In the genomic region with DNA sequence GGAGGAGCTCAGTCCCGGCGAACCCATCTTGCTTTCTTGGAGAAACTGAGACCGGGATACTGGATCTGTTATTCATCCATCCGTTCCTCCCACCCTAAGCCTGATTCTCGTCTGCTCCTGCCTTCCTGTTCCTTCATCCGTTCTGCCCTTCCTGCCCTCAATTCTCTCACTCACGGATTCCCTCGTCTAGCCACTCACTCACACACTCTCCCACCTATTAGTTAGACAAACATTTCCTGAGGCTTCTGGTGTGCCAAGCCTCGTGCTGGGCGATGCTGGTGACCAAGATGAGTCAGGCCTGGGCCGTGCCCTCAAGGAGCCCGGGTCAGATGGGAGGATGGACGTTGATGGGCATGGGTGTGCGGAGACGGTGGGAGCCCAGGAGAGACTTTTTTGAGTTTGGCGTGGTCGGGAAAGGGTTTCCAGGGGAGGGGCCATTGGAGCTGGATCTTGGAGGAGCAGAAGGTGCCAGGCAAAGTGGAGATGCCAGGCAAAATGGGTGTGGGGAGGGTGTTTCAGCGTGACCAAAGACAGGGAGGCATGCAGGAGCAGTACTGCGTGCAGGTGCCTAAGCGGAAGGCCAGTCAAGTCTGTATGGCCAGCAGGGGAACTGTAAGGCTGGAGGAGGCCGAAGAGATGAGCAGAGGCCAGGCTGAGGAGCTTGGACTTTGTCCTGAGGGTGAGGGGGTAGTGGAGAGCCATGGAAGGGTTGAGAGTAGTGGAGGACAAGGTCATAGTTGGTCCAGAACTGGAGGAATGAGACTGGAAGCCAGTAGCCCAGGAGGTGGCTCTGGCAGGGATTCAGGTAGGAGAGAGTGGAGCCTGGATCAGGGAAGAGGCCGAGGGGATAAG, we compare ENCODE assay signal across 1 cellular context.
TF ChIP-seq lines count a peak whose summit lies in the region.

No MANE protein-coding gene starts in this region.

TF ChIP-seq in K562, 482 proteins besides CTCF, POLR2A, EP300 and RAD21 (continues in another document):
- TF ChIP-seq NR3C1 (CRISPR knock-in tag; IDR thresholded peaks at IDR 0.05): no peak
- TF ChIP-seq SAFB2 (IDR thresholded peaks at IDR 0.05; ENCODE audit: borderline replicate concordance, low read depth, low read length, severe bottlenecking): no peak
- TF ChIP-seq RFX1 (IDR thresholded peaks at IDR 0.05): no peak
- TF ChIP-seq, protein P1, sequence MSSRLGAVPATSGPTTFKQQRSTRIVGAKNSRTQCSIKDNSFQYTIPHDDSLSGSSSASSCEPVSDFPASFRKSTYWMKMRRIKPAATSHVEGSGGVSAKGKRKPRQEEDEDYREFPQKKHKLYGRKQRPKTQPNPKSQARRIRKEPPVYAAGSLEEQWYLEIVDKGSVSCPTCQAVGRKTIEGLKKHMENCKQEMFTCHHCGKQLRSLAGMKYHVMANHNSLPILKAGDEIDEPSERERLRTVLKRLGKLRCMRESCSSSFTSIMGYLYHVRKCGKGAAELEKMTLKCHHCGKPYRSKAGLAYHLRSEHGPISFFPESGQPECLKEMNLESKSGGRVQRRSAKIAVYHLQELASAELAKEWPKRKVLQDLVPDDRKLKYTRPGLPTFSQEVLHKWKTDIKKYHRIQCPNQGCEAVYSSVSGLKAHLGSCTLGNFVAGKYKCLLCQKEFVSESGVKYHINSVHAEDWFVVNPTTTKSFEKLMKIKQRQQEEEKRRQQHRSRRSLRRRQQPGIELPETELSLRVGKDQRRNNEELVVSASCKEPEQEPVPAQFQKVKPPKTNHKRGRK (tag; IDR thresholded peaks at IDR 0.05): peak; percentile 60
- no peak for TF ChIP-seq KAT8 (IDR thresholded peaks at IDR 0.05; ENCODE audit: low read depth)
- TF ChIP-seq, protein P2, sequence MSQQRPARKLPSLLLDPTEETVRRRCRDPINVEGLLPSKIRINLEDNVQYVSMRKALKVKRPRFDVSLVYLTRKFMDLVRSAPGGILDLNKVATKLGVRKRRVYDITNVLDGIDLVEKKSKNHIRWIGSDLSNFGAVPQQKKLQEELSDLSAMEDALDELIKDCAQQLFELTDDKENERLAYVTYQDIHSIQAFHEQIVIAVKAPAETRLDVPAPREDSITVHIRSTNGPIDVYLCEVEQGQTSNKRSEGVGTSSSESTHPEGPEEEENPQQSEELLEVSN (IDR thresholded peaks at IDR 0.05; ENCODE audit: borderline replicate concordance in 1 of 2, extremely low read depth in 1 of 2, insufficient read depth in 1 of 2, insufficient read length in 1 of 2, low read depth in 1 of 2, low read length in 1 of 2, poor library complexity in 1 of 2, severe bottlenecking in 1 of 2): peak in 1 of 2 experiments; percentile 13
- TF ChIP-seq EZH2 (IDR thresholded peaks at IDR 0.05; ENCODE audit: borderline replicate concordance, low read depth, low read length): no peak
- TF ChIP-seq CBFA2T3 (IDR thresholded peaks at IDR 0.05): no peak
- TF ChIP-seq, protein P3, sequence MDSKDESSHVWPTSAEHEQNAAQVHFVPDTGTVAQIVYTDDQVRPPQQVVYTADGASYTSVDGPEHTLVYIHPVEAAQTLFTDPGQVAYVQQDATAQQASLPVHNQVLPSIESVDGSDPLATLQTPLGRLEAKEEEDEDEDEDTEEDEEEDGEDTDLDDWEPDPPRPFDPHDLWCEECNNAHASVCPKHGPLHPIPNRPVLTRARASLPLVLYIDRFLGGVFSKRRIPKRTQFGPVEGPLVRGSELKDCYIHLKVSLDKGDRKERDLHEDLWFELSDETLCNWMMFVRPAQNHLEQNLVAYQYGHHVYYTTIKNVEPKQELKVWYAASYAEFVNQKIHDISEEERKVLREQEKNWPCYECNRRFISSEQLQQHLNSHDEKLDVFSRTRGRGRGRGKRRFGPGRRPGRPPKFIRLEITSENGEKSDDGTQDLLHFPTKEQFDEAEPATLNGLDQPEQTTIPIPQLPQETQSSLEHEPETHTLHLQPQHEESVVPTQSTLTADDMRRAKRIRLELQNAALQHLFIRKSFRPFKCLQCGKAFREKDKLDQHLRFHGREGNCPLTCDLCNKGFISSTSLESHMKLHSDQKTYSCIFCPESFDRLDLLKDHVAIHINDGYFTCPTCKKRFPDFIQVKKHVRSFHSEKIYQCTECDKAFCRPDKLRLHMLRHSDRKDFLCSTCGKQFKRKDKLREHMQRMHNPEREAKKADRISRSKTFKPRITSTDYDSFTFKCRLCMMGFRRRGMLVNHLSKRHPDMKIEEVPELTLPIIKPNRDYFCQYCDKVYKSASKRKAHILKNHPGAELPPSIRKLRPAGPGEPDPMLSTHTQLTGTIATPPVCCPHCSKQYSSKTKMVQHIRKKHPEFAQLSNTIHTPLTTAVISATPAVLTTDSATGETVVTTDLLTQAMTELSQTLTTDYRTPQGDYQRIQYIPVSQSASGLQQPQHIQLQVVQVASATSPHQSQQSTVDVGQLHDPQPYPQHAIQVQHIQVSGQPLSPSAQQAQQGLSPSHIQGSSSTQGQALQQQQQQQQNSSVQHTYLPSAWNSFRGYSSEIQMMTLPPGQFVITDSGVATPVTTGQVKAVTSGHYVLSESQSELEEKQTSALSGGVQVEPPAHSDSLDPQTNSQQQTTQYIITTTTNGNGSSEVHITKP (IDR thresholded peaks at IDR 0.05; ENCODE audit: partially characterized antibody): no peak
- TF ChIP-seq HDGF (IDR thresholded peaks at IDR 0.05): no peak
- TF ChIP-seq PHF21A (IDR thresholded peaks at IDR 0.05; ENCODE audit: borderline replicate concordance, low read depth): no peak
- no peak for TF ChIP-seq BRD9 (IDR thresholded peaks at IDR 0.05; ENCODE audit: low read depth, partially characterized antibody)
- no peak for TF ChIP-seq MTA1 (IDR thresholded peaks at IDR 0.05; ENCODE audit: borderline replicate concordance)
- no peak for TF ChIP-seq ZNF232 (CRISPR knock-in tag; IDR thresholded peaks at IDR 0.05)
- TF ChIP-seq, protein P4, sequence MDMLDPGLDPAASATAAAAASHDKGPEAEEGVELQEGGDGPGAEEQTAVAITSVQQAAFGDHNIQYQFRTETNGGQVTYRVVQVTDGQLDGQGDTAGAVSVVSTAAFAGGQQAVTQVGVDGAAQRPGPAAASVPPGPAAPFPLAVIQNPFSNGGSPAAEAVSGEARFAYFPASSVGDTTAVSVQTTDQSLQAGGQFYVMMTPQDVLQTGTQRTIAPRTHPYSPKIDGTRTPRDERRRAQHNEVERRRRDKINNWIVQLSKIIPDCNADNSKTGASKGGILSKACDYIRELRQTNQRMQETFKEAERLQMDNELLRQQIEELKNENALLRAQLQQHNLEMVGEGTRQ (CRISPR knock-in tag; IDR thresholded peaks at IDR 0.05): no peak
- TF ChIP-seq TCF7L2 (IDR thresholded peaks at IDR 0.05; ENCODE audit: low read depth, low read length): no peak
- no peak for TF ChIP-seq ZNF121 (CRISPR knock-in tag; conservative IDR thresholded peaks at IDR 0.05)
- TF ChIP-seq HMG20A (CRISPR knock-in tag; conservative IDR thresholded peaks at IDR 0.05): no peak
- TF ChIP-seq, protein P5, sequence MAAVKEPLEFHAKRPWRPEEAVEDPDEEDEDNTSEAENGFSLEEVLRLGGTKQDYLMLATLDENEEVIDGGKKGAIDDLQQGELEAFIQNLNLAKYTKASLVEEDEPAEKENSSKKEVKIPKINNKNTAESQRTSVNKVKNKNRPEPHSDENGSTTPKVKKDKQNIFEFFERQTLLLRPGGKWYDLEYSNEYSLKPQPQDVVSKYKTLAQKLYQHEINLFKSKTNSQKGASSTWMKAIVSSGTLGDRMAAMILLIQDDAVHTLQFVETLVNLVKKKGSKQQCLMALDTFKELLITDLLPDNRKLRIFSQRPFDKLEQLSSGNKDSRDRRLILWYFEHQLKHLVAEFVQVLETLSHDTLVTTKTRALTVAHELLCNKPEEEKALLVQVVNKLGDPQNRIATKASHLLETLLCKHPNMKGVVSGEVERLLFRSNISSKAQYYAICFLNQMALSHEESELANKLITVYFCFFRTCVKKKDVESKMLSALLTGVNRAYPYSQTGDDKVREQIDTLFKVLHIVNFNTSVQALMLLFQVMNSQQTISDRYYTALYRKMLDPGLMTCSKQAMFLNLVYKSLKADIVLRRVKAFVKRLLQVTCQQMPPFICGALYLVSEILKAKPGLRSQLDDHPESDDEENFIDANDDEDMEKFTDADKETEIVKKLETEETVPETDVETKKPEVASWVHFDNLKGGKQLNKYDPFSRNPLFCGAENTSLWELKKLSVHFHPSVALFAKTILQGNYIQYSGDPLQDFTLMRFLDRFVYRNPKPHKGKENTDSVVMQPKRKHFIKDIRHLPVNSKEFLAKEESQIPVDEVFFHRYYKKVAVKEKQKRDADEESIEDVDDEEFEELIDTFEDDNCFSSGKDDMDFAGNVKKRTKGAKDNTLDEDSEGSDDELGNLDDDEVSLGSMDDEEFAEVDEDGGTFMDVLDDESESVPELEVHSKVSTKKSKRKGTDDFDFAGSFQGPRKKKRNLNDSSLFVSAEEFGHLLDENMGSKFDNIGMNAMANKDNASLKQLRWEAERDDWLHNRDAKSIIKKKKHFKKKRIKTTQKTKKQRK (IDR thresholded peaks at IDR 0.05; ENCODE audit: borderline replicate concordance, low read depth, low read length): no peak
- TF ChIP-seq KLF13 (tag; IDR thresholded peaks at IDR 0.05; ENCODE audit: borderline replicate concordance, low read depth): no peak
- no peak for TF ChIP-seq STAG1 (CRISPR knock-in tag; IDR thresholded peaks at IDR 0.05; ENCODE audit: borderline replicate concordance)
- TF ChIP-seq RHOXF2B (CRISPR knock-in tag; conservative IDR thresholded peaks at IDR 0.05): no peak
- TF ChIP-seq, protein P6, sequence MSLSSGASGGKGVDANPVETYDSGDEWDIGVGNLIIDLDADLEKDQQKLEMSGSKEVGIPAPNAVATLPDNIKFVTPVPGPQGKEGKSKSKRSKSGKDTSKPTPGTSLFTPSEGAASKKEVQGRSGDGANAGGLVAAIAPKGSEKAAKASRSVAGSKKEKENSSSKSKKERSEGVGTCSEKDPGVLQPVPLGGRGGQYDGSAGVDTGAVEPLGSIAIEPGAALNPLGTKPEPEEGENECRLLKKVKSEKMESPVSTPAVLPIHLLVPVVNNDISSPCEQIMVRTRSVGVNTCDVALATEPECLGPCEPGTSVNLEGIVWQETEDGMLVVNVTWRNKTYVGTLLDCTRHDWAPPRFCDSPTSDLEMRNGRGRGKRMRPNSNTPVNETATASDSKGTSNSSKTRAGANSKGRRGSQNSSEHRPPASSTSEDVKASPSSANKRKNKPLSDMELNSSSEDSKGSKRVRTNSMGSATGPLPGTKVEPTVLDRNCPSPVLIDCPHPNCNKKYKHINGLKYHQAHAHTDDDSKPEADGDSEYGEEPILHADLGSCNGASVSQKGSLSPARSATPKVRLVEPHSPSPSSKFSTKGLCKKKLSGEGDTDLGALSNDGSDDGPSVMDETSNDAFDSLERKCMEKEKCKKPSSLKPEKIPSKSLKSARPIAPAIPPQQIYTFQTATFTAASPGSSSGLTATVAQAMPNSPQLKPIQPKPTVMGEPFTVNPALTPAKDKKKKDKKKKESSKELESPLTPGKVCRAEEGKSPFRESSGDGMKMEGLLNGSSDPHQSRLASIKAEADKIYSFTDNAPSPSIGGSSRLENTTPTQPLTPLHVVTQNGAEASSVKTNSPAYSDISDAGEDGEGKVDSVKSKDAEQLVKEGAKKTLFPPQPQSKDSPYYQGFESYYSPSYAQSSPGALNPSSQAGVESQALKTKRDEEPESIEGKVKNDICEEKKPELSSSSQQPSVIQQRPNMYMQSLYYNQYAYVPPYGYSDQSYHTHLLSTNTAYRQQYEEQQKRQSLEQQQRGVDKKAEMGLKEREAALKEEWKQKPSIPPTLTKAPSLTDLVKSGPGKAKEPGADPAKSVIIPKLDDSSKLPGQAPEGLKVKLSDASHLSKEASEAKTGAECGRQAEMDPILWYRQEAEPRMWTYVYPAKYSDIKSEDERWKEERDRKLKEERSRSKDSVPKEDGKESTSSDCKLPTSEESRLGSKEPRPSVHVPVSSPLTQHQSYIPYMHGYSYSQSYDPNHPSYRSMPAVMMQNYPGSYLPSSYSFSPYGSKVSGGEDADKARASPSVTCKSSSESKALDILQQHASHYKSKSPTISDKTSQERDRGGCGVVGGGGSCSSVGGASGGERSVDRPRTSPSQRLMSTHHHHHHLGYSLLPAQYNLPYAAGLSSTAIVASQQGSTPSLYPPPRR (CRISPR knock-in tag; IDR thresholded peaks at IDR 0.05; ENCODE audit: borderline replicate concordance): no peak
- TF ChIP-seq NFIX (CRISPR knock-in tag; IDR thresholded peaks at IDR 0.05; ENCODE audit: low read depth): no peak
- no peak for TF ChIP-seq ZNF785 (CRISPR knock-in tag; IDR thresholded peaks at IDR 0.05)
- no peak for TF ChIP-seq ZNF212 (CRISPR knock-in tag; IDR thresholded peaks at IDR 0.05)
- TF ChIP-seq, protein P7, sequence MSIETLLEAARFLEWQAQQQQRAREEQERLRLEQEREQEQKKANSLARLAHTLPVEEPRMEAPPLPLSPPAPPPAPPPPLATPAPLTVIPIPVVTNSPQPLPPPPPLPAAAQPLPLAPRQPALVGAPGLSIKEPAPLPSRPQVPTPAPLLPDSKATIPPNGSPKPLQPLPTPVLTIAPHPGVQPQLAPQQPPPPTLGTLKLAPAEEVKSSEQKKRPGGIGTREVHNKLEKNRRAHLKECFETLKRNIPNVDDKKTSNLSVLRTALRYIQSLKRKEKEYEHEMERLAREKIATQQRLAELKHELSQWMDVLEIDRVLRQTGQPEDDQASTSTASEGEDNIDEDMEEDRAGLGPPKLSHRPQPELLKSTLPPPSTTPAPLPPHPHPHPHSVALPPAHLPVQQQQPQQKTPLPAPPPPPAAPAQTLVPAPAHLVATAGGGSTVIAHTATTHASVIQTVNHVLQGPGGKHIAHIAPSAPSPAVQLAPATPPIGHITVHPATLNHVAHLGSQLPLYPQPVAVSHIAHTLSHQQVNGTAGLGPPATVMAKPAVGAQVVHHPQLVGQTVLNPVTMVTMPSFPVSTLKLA (conservative IDR thresholded peaks at IDR 0.05): no peak; a peak in 1 of 4 replicates
- TF ChIP-seq CEBPG (CRISPR knock-in tag; IDR thresholded peaks at IDR 0.05): no peak
- TF ChIP-seq CEBPG (tag; conservative IDR thresholded peaks at IDR 0.05 in 1 of 2, IDR thresholded peaks at IDR 0.05 in 1 of 2): no peak
- no peak for TF ChIP-seq ZKSCAN1 (IDR thresholded peaks at IDR 0.05; ENCODE audit: low read depth, low read length)
- TF ChIP-seq, protein P8, sequence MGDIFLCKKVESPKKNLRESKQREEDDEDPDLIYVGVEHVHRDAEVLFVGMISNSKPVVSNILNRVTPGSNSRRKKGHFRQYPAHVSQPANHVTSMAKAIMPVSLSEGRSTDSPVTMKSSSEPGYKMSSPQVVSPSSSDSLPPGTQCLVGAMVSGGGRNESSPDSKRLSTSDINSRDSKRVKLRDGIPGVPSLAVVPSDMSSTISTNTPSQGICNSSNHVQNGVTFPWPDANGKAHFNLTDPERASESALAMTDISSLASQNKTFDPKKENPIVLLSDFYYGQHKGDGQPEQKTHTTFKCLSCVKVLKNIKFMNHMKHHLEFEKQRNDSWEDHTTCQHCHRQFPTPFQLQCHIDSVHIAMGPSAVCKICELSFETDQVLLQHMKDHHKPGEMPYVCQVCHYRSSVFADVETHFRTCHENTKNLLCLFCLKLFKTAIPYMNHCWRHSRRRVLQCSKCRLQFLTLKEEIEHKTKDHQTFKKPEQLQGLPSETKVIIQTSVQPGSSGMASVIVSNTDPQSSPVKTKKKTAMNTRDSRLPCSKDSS (IDR thresholded peaks at IDR 0.05; ENCODE audit: low read depth, partially characterized antibody): no peak
- TF ChIP-seq ZNF77 (CRISPR knock-in tag; IDR thresholded peaks at IDR 0.05): no peak
- 0 out of 2 replicates have a peak, but pooled peaks have one; percentile 7 for TF ChIP-seq ARID1B (IDR thresholded peaks at IDR 0.05)
- TF ChIP-seq, protein P9, sequence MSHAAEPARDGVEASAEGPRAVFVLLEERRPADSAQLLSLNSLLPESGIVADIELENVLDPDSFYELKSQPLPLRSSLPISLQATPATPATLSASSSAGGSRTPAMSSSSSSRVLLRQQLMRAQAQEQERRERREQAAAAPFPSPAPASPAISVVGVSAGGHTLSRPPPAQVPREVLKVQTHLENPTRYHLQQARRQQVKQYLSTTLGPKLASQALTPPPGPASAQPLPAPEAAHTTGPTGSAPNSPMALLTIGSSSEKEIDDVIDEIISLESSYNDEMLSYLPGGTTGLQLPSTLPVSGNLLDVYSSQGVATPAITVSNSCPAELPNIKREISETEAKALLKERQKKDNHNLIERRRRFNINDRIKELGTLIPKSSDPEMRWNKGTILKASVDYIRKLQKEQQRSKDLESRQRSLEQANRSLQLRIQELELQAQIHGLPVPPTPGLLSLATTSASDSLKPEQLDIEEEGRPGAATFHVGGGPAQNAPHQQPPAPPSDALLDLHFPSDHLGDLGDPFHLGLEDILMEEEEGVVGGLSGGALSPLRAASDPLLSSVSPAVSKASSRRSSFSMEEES (CRISPR knock-in tag; IDR thresholded peaks at IDR 0.05): no peak
